Comparison of ENCODE assay signal across 1 cellular context in the genomic region with DNA sequence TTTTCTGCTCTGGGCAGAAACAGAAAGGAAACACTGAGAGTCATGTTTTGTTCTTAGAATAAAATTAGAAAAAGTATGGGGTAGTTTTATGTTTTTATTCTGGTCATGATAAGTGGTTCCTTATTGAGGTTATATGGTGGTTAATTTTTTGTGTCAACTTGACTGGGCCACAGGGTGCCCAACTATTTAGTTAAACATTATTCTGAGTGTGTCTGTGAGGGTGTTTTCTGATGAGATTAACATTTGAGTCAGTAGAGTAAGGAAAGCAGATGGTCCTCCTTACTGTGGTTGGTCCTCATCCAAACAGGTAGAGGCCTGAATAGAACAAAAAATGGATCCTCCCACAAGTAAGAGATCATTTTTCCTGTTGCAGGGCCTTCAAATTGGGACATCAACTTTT.
TF ChIP-seq lines count a peak whose summit lies in the region.

No MANE protein-coding gene starts in this region.

TF ChIP-seq in GM23338, 12 proteins besides CTCF, POLR2A, EP300 and RAD21 (continued from another document):
- TF ChIP-seq, protein P1, sequence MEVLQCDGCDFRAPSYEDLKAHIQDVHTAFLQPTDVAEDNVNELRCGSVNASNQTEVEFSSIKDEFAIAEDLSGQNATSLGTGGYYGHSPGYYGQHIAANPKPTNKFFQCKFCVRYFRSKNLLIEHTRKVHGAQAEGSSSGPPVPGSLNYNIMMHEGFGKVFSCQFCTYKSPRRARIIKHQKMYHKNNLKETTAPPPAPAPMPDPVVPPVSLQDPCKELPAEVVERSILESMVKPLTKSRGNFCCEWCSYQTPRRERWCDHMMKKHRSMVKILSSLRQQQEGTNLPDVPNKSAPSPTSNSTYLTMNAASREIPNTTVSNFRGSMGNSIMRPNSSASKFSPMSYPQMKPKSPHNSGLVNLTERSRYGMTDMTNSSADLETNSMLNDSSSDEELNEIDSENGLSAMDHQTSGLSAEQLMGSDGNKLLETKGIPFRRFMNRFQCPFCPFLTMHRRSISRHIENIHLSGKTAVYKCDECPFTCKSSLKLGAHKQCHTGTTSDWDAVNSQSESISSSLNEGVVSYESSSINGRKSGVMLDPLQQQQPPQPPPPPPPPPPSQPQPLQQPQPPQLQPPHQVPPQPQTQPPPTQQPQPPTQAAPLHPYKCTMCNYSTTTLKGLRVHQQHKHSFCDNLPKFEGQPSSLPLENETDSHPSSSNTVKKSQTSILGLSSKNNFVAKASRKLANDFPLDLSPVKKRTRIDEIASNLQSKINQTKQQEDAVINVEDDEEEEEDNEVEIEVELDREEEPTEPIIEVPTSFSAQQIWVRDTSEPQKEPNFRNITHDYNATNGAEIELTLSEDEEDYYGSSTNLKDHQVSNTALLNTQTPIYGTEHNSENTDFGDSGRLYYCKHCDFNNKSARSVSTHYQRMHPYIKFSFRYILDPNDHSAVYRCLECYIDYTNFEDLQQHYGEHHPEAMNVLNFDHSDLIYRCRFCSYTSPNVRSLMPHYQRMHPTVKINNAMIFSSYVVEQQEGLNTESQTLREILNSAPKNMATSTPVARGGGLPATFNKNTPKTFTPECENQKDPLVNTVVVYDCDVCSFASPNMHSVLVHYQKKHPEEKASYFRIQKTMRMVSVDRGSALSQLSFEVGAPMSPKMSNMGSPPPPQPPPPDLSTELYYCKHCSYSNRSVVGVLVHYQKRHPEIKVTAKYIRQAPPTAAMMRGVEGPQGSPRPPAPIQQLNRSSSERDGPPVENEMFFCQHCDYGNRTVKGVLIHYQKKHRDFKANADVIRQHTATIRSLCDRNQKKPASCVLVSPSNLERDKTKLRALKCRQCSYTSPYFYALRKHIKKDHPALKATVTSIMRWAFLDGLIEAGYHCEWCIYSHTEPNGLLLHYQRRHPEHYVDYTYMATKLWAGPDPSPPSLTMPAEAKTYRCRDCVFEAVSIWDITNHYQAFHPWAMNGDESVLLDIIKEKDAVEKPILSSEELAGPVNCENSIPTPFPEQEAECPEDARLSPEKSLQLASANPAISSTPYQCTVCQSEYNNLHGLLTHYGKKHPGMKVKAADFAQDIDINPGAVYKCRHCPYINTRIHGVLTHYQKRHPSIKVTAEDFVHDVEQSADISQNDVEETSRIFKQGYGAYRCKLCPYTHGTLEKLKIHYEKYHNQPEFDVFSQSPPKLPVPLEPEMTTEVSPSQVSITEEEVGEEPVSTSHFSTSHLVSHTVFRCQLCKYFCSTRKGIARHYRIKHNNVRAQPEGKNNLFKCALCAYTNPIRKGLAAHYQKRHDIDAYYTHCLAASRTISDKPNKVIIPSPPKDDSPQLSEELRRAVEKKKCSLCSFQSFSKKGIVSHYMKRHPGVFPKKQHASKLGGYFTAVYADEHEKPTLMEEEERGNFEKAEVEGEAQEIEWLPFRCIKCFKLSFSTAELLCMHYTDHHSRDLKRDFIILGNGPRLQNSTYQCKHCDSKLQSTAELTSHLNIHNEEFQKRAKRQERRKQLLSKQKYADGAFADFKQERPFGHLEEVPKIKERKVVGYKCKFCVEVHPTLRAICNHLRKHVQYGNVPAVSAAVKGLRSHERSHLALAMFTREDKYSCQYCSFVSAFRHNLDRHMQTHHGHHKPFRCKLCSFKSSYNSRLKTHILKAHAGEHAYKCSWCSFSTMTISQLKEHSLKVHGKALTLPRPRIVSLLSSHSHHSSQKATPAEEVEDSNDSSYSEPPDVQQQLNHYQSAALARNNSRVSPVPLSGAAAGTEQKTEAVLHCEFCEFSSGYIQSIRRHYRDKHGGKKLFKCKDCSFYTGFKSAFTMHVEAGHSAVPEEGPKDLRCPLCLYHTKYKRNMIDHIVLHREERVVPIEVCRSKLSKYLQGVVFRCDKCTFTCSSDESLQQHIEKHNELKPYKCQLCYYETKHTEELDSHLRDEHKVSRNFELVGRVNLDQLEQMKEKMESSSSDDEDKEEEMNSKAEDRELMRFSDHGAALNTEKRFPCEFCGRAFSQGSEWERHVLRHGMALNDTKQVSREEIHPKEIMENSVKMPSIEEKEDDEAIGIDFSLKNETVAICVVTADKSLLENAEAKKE (CRISPR knock-in tag; IDR thresholded peaks at IDR 0.05), result no peak
- TF ChIP-seq CREB1 (CRISPR knock-in tag; IDR thresholded peaks at IDR 0.05; ENCODE audit: low read depth), result no peak
- TF ChIP-seq JUNB (IDR thresholded peaks at IDR 0.05; ENCODE audit: unreplicated experiment), result no peak
- TF ChIP-seq, protein P2, sequence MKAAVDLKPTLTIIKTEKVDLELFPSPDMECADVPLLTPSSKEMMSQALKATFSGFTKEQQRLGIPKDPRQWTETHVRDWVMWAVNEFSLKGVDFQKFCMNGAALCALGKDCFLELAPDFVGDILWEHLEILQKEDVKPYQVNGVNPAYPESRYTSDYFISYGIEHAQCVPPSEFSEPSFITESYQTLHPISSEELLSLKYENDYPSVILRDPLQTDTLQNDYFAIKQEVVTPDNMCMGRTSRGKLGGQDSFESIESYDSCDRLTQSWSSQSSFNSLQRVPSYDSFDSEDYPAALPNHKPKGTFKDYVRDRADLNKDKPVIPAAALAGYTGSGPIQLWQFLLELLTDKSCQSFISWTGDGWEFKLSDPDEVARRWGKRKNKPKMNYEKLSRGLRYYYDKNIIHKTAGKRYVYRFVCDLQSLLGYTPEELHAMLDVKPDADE (IDR thresholded peaks at IDR 0.05), result no peak
- no peak for TF ChIP-seq POLR2AphosphoS5 (IDR thresholded peaks at IDR 0.05; ENCODE audit: low read depth)
- no peak for TF ChIP-seq ZNF114 (CRISPR knock-in tag; IDR thresholded peaks at IDR 0.05)
- TF ChIP-seq NANOG (IDR thresholded peaks at IDR 0.05; ENCODE audit: borderline replicate concordance), result no peak
- TF ChIP-seq EZH2 (IDR thresholded peaks at IDR 0.05; ENCODE audit: low read depth, unreplicated experiment), result no peak
